Comparison of ENCODE assay signal across 19 cellular contexts in genomic region chr10:45376364-45376801, GRCh38. TPM values are rescaled to one million over a fixed set of nuclear protein-coding genes. Genes with fewer than 3 reads are reported as not detected.
A peak's percentile ranks its signal among the peaks of the same experiment; 100 is the strongest.
DNase-seq lines count a peak whose midpoint lies in the region; ATAC-seq and TF ChIP-seq lines count a peak whose summit lies in the region.
"Had no signal": no experiment of that assay in that cellular context is flagged by ENCODE, and none has a peak within 500 bp of the region (broad histone marks: within the 10 kb centered on the region; RNA-seq: fewer than 3 reads in every experiment).

No MANE protein-coding gene starts in this region.

- H3K27me3 Mint-ChIP-seq in activated B cell treated with CpG ODN at 0.5 μM for 24 hours, result no peaks in the 10 kb centered on the region
- no peaks in the 10 kb centered on the region for H3K27me3 Mint-ChIP-seq in stimulated activated naive B cell treated with anti-CD40 and anti-IgM and Interleukin-4, amounts not matched to agents 10 μg/mL and 1 μg/mL and 100 μg/mL, for 72 hours
- H3K27me3 Mint-ChIP-seq in activated naive CD4-positive, alpha-beta T cell treated with anti-CD3 and anti-CD28 coated beads for 36 hours (ENCODE audit: low read depth), result peaks cover 25% of the 10 kb centered on the region

- peaks cover 48% of the 10 kb centered on the region for H3K36me3 Mint-ChIP-seq in activated B cell treated with CpG ODN at 0.5 μM for 24 hours (ENCODE audit: low read depth)
- peaks cover 7 to 19% of the 10 kb centered on the region in 2 donors for H3K36me3 Mint-ChIP-seq in stimulated activated naive B cell treated with anti-CD40 and anti-IgM and Interleukin-4, amounts not matched to agents 10 μg/mL and 1 μg/mL and 100 μg/mL, for 72 hours
- H3K36me3 Mint-ChIP-seq in activated naive CD4-positive, alpha-beta T cell treated with anti-CD3 and anti-CD28 coated beads for 36 hours (ENCODE audit: low read depth), result no peaks in the 10 kb centered on the region
- H3K36me3 Mint-ChIP-seq: activated naive CD8-positive, alpha-beta T cell; CD4-positive, alpha-beta memory T cell; naive thymus-derived CD8-positive, alpha-beta T cell had no signal

- peak overlapping the region; percentile 93 for H3K27ac Mint-ChIP-seq in activated B cell treated with CpG ODN at 0.5 μM for 24 hours
- H3K27ac Mint-ChIP-seq in stimulated activated naive B cell treated with anti-CD40 and anti-IgM and Interleukin-4, amounts not matched to agents 10 μg/mL and 1 μg/mL and 100 μg/mL, for 72 hours, result peak overlapping the region; percentile 14
- H3K27ac Mint-ChIP-seq in activated naive CD4-positive, alpha-beta T cell treated with anti-CD3 and anti-CD28 coated beads for 36 hours, result no peak overlapping the region
- H3K27ac Mint-ChIP-seq: effector memory CD8-positive, alpha-beta T cell had no signal

- POLR2A ChIA-PET in activated B cell treated with CpG ODN at 0.5 μM for 24 hours (lab: Charles Lee), result interaction anchor here (1.3 to 4.5 kb wide), 3 partner anchors 44 to 84 kb away, joined by 3 to 43 read pairs (median 26); no protein-coding TSS in a partner anchor

- ATAC-seq in activated B cell treated with CpG ODN at 0.5 μM for 24 hours (ENCODE audit: low read depth), result peak; percentile 13
- ATAC-seq in stimulated activated naive B cell treated with anti-CD40 and anti-IgM and Interleukin-4, amounts not matched to agents 10 μg/mL and 1 μg/mL and 100 μg/mL, for 72 hours (replicated peaks), result peak; percentile 25 to 28
- no peak for ATAC-seq in HG02798 (IDR thresholded peaks at IDR 0.05; ENCODE audit: poor library complexity, unreplicated experiment)
- no peak for ATAC-seq in HG02588 (IDR thresholded peaks at IDR 0.05; ENCODE audit: unreplicated experiment)
- ATAC-seq: effector memory CD8-positive, alpha-beta T cell; left lobe of liver; naive thymus-derived CD8-positive, alpha-beta T cell; psoas muscle had no signal

- intact Hi-C loops in activated B cell treated with CpG ODN at 0.5 μM for 24 hours (cut with micrococcal nuclease), result loop anchor here (2.0 to 10.0 kb wide), 3 partner anchors 28 to 648 kb away; partner anchors contain the start of gene ZFAND4
- intact Hi-C loops in activated naive CD4-positive, alpha-beta T cell treated with anti-CD3 and anti-CD28 coated beads for 36 hours (cut with micrococcal nuclease), result no loop called here

- peak overlapping the region; percentile 94 for H3K4me3 Mint-ChIP-seq in activated B cell treated with CpG ODN at 0.5 μM for 24 hours
- H3K4me3 Mint-ChIP-seq in stimulated activated naive B cell treated with anti-CD40 and anti-IgM and Interleukin-4, amounts not matched to agents 10 μg/mL and 1 μg/mL and 100 μg/mL, for 72 hours, result peak overlapping the region; percentile 13 to 98
- H3K4me3 Mint-ChIP-seq in activated naive CD4-positive, alpha-beta T cell treated with anti-CD3 and anti-CD28 coated beads for 36 hours, result no peak overlapping the region

- CTCF ChIA-PET in activated B cell treated with CpG ODN at 0.5 μM for 24 hours (lab: Charles Lee), result interaction anchor here (1.4 kb wide), 1 partner anchor 10 kb away, joined by 3 read pairs; no protein-coding TSS in a partner anchor
- CTCF ChIA-PET in activated naive CD4-positive, alpha-beta T cell treated with anti-CD3 and anti-CD28 coated beads for 36 hours (lab: Charles Lee), result no interaction called here

- DNase-seq in NCI-H526 (lab: John Stamatoyannopoulos, UW) (peak; percentile 10 to 26), NCI-H526 treated with DMSO at 0.1 percent for 48 hours (lab: John Stamatoyannopoulos, UW) (no peak), NOMO-1 treated with dmso at 0.1 percent for 144 hours (lab: John Stamatoyannopoulos, UW; ENCODE audit: unreplicated experiment) (peak; percentile 79), activated B cell treated with CpG ODN at 0.5 μM for 24 hours (no peak)
- DNase-seq in stimulated activated naive B cell treated with anti-CD40 and anti-IgM and Interleukin-4, amounts not matched to agents 10 μg/mL and 1 μg/mL and 100 μg/mL, for 72 hours, result no peak
- DNase-seq in activated naive CD4-positive, alpha-beta T cell treated with anti-CD3 and anti-CD28 coated beads for 36 hours, result no peak
- DNase-seq: CD4-positive, alpha-beta memory T cell; effector memory CD8-positive, alpha-beta T cell; EL; naive thymus-derived CD8-positive, alpha-beta T cell; NCI-H1048; NK-92 treated with Interleukin-12 subunit alpha and Interleukin-12 subunit beta, amount 100 ng/mL, for 24 hours; psoas muscle; stimulated activated CD4-positive, alpha-beta T cell treated with anti-CD3 and anti-CD28 coated beads, Interleukin-15, amount 100 ng/mL, for 24 hours had no signal

- no peak for TF ChIP-seq CTCF in activated B cell treated with CpG ODN at 0.5 μM for 24 hours (IDR thresholded peaks at IDR 0.05)

- H3K9me3 Mint-ChIP-seq in activated B cell treated with CpG ODN at 0.5 μM for 24 hours, result no peaks in the 10 kb centered on the region
- H3K9me3 Mint-ChIP-seq in stimulated activated naive B cell treated with anti-CD40 and anti-IgM and Interleukin-4, amounts not matched to agents 10 μg/mL and 1 μg/mL and 100 μg/mL, for 72 hours, result no peaks in the 10 kb centered on the region
- no peaks in the 10 kb centered on the region for H3K9me3 Mint-ChIP-seq in activated naive CD4-positive, alpha-beta T cell treated with anti-CD3 and anti-CD28 coated beads for 36 hours
- H3K9me3 Mint-ChIP-seq: CD4-positive, alpha-beta memory T cell; effector memory CD8-positive, alpha-beta T cell; naive thymus-derived CD8-positive, alpha-beta T cell had no signal

- H3K4me1 Mint-ChIP-seq in activated B cell treated with CpG ODN at 0.5 μM for 24 hours, result peaks cover 79% of the 10 kb centered on the region
- H3K4me1 Mint-ChIP-seq in stimulated activated naive B cell treated with anti-CD40 and anti-IgM and Interleukin-4, amounts not matched to agents 10 μg/mL and 1 μg/mL and 100 μg/mL, for 72 hours, result peaks cover 52 to 92% of the 10 kb centered on the region in 2 donors
- peaks cover 10% of the 10 kb centered on the region for H3K4me1 Mint-ChIP-seq in activated naive CD4-positive, alpha-beta T cell treated with anti-CD3 and anti-CD28 coated beads for 36 hours (ENCODE audit: low read depth)

RNA-seq across cellular contexts. Expression of gene ALOX5, which starts 2.4 kb away (rescaled TPM):
- 153 and 181 TPM in 2 replicates for total RNA-seq in activated B cell treated with CpG ODN at 0.5 μM for 24 hours
- total RNA-seq in activated naive CD4-positive, alpha-beta T cell treated with anti-CD3 and anti-CD28 coated beads for 36 hours, result under 1 TPM; 0.14 to 0.17 TPM
- total RNA-seq: HT1080 had no signal

Comparison
In these comparisons a context has a peak if more than half of its experiments do, and no peak if none do; other contexts are left out.
1. DNase-seq: peak in NCI-H526 (2 of 2) and NOMO-1 treated with dmso at 0.1 percent for 144 hours (single experiment); none in NCI-H526 treated with DMSO at 0.1 percent for 48 hours (single experiment), activated B cell treated with CpG ODN at 0.5 μM for 24 hours (single experiment), stimulated activated naive B cell treated with anti-CD40 and anti-IgM and Interleukin-4, amounts not matched to agents 10 μg/mL and 1 μg/mL and 100 μg/mL, for 72 hours (single experiment) and activated naive CD4-positive, alpha-beta T cell treated with anti-CD3 and anti-CD28 coated beads for 36 hours (single experiment).
2. ATAC-seq: peak in activated B cell treated with CpG ODN at 0.5 μM for 24 hours (single experiment) and stimulated activated naive B cell treated with anti-CD40 and anti-IgM and Interleukin-4, amounts not matched to agents 10 μg/mL and 1 μg/mL and 100 μg/mL, for 72 hours (2 of 2); none in HG02798 (single experiment) and HG02588 (single experiment).
3. RNA of gene ALOX5, which starts 2.4 kb away (total RNA-seq): 153 to 181 TPM in activated B cell treated with CpG ODN at 0.5 μM for 24 hours; 0.14 to 0.17 TPM in activated naive CD4-positive, alpha-beta T cell treated with anti-CD3 and anti-CD28 coated beads for 36 hours; every median in the first group is over 100 times any median in the second.